Comparison of ENCODE assay signal across 8 cellular contexts in genomic region chr4:1055721-1056590, GRCh38. TPM values are rescaled to one million over a fixed set of nuclear protein-coding genes. Genes with fewer than 3 reads are reported as not detected.
A peak's percentile ranks its signal among the peaks of the same experiment; 100 is the strongest.
DNase-seq lines count a peak whose midpoint lies in the region; ATAC-seq and TF ChIP-seq lines count a peak whose summit lies in the region.

No MANE protein-coding gene starts in this region.

- DNase-seq in EH (ENCODE audit: low read depth) (peak; percentile 42), IMR-90 (peak; percentile 48), fibroblast of peridontal ligament (ENCODE audit: extremely low read depth) (peak; percentile 33)
- DNase-seq in activated CD8-positive, alpha-beta memory T cell treated with anti-CD3 and anti-CD28 coated beads for 1 hour (ENCODE audit: extremely low read depth in 1 of 2, low read depth in 1 of 2), result peak; percentile 65 to 72
- peak; percentile 30 to 69 (median 56) for DNase-seq in stimulated activated CD4-positive, alpha-beta T cell treated with anti-CD3 and anti-CD28 coated beads, Interleukin-1b, Interleukin-23, amount 100 ng/mL, for 24 hours (ENCODE audit: low read depth in 4 of 4, low spot score in 1 of 4)

- WGBS in IMR-90 (ENCODE audit: extremely low coverage in 2 of 2, insufficient read length in 1 of 2), 2 experiments, result 57% methylated on average over 14 of the region's 34 CpGs; no CpG with 5 or more reads in 1 of the 2 experiments

- no peak overlapping the region for H3K4me2 ChIP-seq in IMR-90 (ENCODE audit: low read depth, low read length)

- H2AK5ac ChIP-seq in IMR-90 (ENCODE audit: low read depth, low read length), result no peak overlapping the region

- H2BK20ac ChIP-seq in IMR-90 (ENCODE audit: low read depth, low read length), result no peak overlapping the region

- POLR2A ChIA-PET in IMR-90 (lab: Charles Lee; ENCODE audit: unreplicated experiment), result no interaction called here

- H3K9me1 ChIP-seq in IMR-90 (ENCODE audit: insufficient read depth, low read length), result no peaks in the 10 kb centered on the region

- H3K4me3 ChIP-seq in IMR-90 (ENCODE audit: insufficient read depth, low read depth, low read length), result no peak overlapping the region

- no peak overlapping the region for H2BK5ac ChIP-seq in IMR-90 (ENCODE audit: low read depth, low read length, poor library complexity, severe bottlenecking)

- H3K23ac ChIP-seq in IMR-90 (ENCODE audit: low read depth, low read length), result no peak overlapping the region

- TF ChIP-seq RAD21 in IMR-90 (IDR thresholded peaks at IDR 0.05; ENCODE audit: low read length), result no peak

- H3K4me1 ChIP-seq in IMR-90 (ENCODE audit: control insufficient read depth, insufficient read depth, low read length), result peaks cover 5% of the 10 kb centered on the region; the same call in 1 of the 2 replicates

- no peak overlapping the region; the same call in 1 of the 2 replicates for H3K4ac ChIP-seq in IMR-90 (ENCODE audit: low read depth, low read length)

- H2BK15ac ChIP-seq in IMR-90 (ENCODE audit: low read depth, low read length), result no peak overlapping the region

- H2BK120ac ChIP-seq in IMR-90 (ENCODE audit: low read depth, low read length), result no peak overlapping the region

- peak overlapping the region; percentile 37 for H2AFZ ChIP-seq in IMR-90 (replicated peaks; ENCODE audit: low read length, poor library complexity)

- H3K9me3 ChIP-seq in IMR-90 (ENCODE audit: control insufficient read depth, insufficient read depth, low read length), result 0 out of 2 replicates have a peak, but pooled peaks cover 2% of the 10 kb centered on the region

- H3K14ac ChIP-seq in IMR-90 (replicated peaks; ENCODE audit: low read depth, low read length), result no peak overlapping the region

- no peak overlapping the region for H4K8ac ChIP-seq in IMR-90 (ENCODE audit: low read depth in 2 of 2, low read length in 2 of 2)

- no TSS peak for BruUV-seq in IMR-90 (replicated peaks; lab: Mats Ljungman, UMichigan)

- H3K79me1 ChIP-seq in IMR-90 (ENCODE audit: low read depth in 1 of 2, low read length in 2 of 2), result no peaks in the 10 kb centered on the region

- peaks cover 60% of the 10 kb centered on the region for H3K27me3 ChIP-seq in IMR-90 (ENCODE audit: control insufficient read depth, insufficient read depth, low read length)

- no peak overlapping the region for H2AK9ac ChIP-seq in IMR-90 (replicated peaks; ENCODE audit: low read depth, low read length, poor library complexity)

- CTCF ChIA-PET in IMR-90 (lab: Yijun Ruan, JAX), result no interaction called here

- dilution Hi-C loops in IMR-90 (cut with HindIII; ENCODE audit: low sequenced_read_pairs, unreplicated experiment), result no loop called here

- no peak for TF ChIP-seq CTCF in IMR-90 (conservative IDR thresholded peaks at IDR 0.05; ENCODE audit: low read depth, low read length)

- ATAC-seq in IMR-90 (ENCODE audit: low read depth) (peak; percentile 67; the same call in 1 of the 2 replicates), HG03469 (IDR thresholded peaks at IDR 0.05; ENCODE audit: unreplicated experiment) (no peak), HG03571 (IDR thresholded peaks at IDR 0.05; ENCODE audit: unreplicated experiment) (no peak), HG03196 (IDR thresholded peaks at IDR 0.05; ENCODE audit: unreplicated experiment) (no peak)

- no peak overlapping the region for H3K18ac ChIP-seq in IMR-90 (ENCODE audit: low read depth, low read length)

- intact Hi-C loops in IMR-90 (cut with micrococcal nuclease), result no loop called here

- H3K27ac ChIP-seq in IMR-90 (ENCODE audit: insufficient read depth, low read length), result no peak overlapping the region

- H3K36me3 ChIP-seq in IMR-90 (ENCODE audit: control insufficient read depth, insufficient read depth, low read length), result no peaks in the 10 kb centered on the region

- no peak overlapping the region for H4K91ac ChIP-seq in IMR-90 (ENCODE audit: insufficient read depth, low read depth, low read length)

- H3K9ac ChIP-seq in IMR-90 (ENCODE audit: low read depth, low read length), result no peak overlapping the region

- H3K56ac ChIP-seq in IMR-90 (ENCODE audit: extremely low read depth, insufficient read depth, low read length), result no peak overlapping the region

- no peak overlapping the region for H4K5ac ChIP-seq in IMR-90 (ENCODE audit: low read depth, low read length)

- H4K20me1 ChIP-seq in IMR-90 (ENCODE audit: insufficient read depth, low read length), result no peaks in the 10 kb centered on the region

- TF ChIP-seq POLR2A in IMR-90 (IDR thresholded peaks at IDR 0.05; ENCODE audit: low read depth, low read length), result no peak

- in situ Hi-C loops in IMR-90 (cut with MboI; ENCODE audit: low sequenced_read_pairs), result no loop called here

TF ChIP-seq in IMR-90, 13 proteins besides CTCF, POLR2A, EP300 and RAD21:
- TF ChIP-seq FOS (IDR thresholded peaks at IDR 0.05; ENCODE audit: low read depth, low read length) (no peak), USF2 (IDR thresholded peaks at IDR 0.05; ENCODE audit: low read depth, low read length) (peak; percentile 35; the same call in 1 of the 2 replicates), BHLHE40 (IDR thresholded peaks at IDR 0.05; ENCODE audit: low read depth, low read length) (peak; percentile 58), MXI1 (IDR thresholded peaks at IDR 0.05; ENCODE audit: borderline replicate concordance, low read depth, low read length) (no peak), CEBPB (IDR thresholded peaks at IDR 0.05; ENCODE audit: low read depth, low read length) (no peak)

RNA-seq across cellular contexts. Expression of gene FGFRL1, which starts 44.5 kb away (rescaled TPM):
- 43.3 and 49.3 TPM in 2 replicates for total RNA-seq in IMR-90 (2012; rRNA removed)
- polyA plus RNA-seq in IMR-90 (2012; rRNA removed), result 78.8 and 87.3 TPM in 2 replicates
- 35.7 and 111 TPM in 2 replicates for polyA plus RNA-seq in IMR-90 (2012; cell fraction: cytosol; rRNA removed)
- polyA plus RNA-seq in IMR-90 (2012; cell fraction: nucleus; rRNA removed; ENCODE audit: low replicate concordance), result 65.7 and 165 TPM in 2 replicates

RNA-seq across cellular contexts. Expression of gene RNF212, which starts 57.4 kb away (rescaled TPM):
- under 0.01 TPM in 2 replicates for total RNA-seq in IMR-90 (2012; rRNA removed)
- polyA plus RNA-seq in IMR-90 (2012; rRNA removed), result 0.46 and 0.51 TPM in 2 replicates
- 0.08 and 0.35 TPM in 2 replicates for polyA plus RNA-seq in IMR-90 (2012; cell fraction: cytosol; rRNA removed)
- polyA plus RNA-seq in IMR-90 (2012; cell fraction: nucleus; rRNA removed; ENCODE audit: low replicate concordance), result 0.96 and 1.3 TPM in 2 replicates
